Comparison of ENCODE assay signal across 19 cellular contexts in the genomic region with DNA sequence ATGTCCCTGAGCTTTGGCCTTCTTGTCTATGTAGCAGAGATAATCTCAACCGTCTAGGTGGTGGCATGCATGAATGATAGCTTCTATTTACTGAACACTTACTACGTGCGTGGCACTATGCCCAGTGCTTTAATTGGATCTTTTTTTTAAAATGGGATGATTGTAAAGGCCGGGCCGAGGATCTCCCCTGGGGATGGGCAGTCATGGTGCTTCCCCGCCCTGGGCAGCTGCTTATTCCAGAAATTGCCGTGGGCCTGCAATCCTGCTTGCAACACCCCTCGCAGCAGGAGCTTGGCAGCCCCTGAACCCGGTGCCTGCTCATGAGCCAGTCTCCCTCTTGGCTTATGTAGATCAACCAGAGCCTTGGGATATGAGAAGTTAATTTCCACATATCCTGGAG.
"Had no signal": no experiment of that assay in that cellular context is flagged by ENCODE, and none has a peak within 500 bp of the region (broad histone marks: within the 10 kb centered on the region; RNA-seq: fewer than 3 reads in every experiment).

No MANE protein-coding gene starts in this region.

- DNase-seq: dorsolateral prefrontal cortex; effector CD8-positive, alpha-beta T cell; foreskin melanocyte; head of caudate nucleus; kidney; left cardiac atrium; left ventricle myocardium inferior; lower lobe of right lung; natural killer cell; nucleus accumbens; ovary; stimulated activated CD4-positive, alpha-beta T cell treated with anti-CD3 and anti-CD28 coated beads, Interleukin-2, amount 100 ng/mL, for 48 hours; stimulated activated CD8-positive, alpha-beta memory T cell treated with anti-CD3 and anti-CD28 coated beads, Interleukin-4, amount 100 ng/mL, for 48 hours; stimulated activated naive CD8-positive, alpha-beta T cell treated with anti-CD3 and anti-CD28 coated beads, Interleukin-15, Interleukin-2, amounts not matched to agents 100 U/mL and 50 U/mL, for 24 hours; thyroid gland had no signal

- H3K4me3 ChIP-seq: dorsolateral prefrontal cortex, hepatocyte, left ventricle myocardium inferior, lower lobe of right lung, neural progenitor cell, ovary, smooth muscle cell, suprapubic skin, thyroid gland had no signal

- H3K9me3 ChIP-seq: left ventricle myocardium inferior, lower lobe of right lung, ovary, suprapubic skin, thyroid gland had no signal

- H3K36me3 ChIP-seq: left ventricle myocardium inferior, lower lobe of right lung, neural progenitor cell, ovary, suprapubic skin, thyroid gland had no signal

- H3K27ac ChIP-seq: dorsolateral prefrontal cortex, hepatocyte, left ventricle myocardium inferior, lower lobe of right lung, neural progenitor cell, ovary, suprapubic skin, thyroid gland had no signal

- H3K4me1 ChIP-seq: lower lobe of right lung, suprapubic skin had no signal

- H3K27me3 ChIP-seq: dorsolateral prefrontal cortex, hepatocyte, neural progenitor cell, ovary, thyroid gland had no signal
